ENCODE assay signal across 19 cellular contexts in the genomic region with DNA sequence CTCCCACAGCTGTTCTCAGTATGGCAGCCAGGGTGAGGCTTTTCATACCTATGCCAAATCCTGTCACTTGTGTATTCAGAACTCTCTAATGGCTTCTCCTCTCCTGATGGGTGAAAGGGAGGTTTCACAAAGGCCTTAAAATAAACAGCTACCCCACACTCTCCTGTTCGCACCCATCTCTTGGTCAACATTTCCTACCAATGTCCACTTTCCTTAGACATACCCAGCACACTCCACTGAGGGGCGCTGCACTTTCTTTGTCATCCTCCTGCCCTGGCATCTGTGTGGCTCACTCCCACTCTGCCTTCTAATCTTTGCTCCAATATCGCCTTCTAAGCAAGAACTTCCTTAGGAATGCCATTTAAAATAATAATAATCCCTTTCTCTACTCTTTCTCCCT.
DNase-seq lines count a peak whose midpoint lies in the region; ATAC-seq and TF ChIP-seq lines count a peak whose summit lies in the region.
"Had no signal": no experiment of that assay in that cellular context is flagged by ENCODE, and none has a peak within 500 bp of the region (broad histone marks: within the 10 kb centered on the region; RNA-seq: fewer than 3 reads in every experiment).

No MANE protein-coding gene starts in this region.

- no peak overlapping the region for H3K4ac ChIP-seq in mesendoderm (ENCODE audit: low read depth, low read length)

- H2AK5ac ChIP-seq in mesendoderm (ENCODE audit: low read length), result no peak overlapping the region

- H3K56ac ChIP-seq in mesendoderm (ENCODE audit: low read length), result no peak overlapping the region

- intact Hi-C loops in CD4-positive, alpha-beta memory T cell (cut with micrococcal nuclease), result loop anchor here (10.0 kb wide), 1 partner anchor 939 kb away; no protein-coding TSS in a partner anchor
- intact Hi-C loops in activated T-helper 1 cell treated with anti-CD3 and anti-CD28 coated beads, Interleukin-12 subunit alpha, Interleukin-12 subunit beta, Interleukin-2, Interleukin-4 antibody, amounts not matched to agents 30 ng/mL and 10 ng/mL and 1 ng/mL, durations not matched to agents 14 hours and 24 hours and 36 hours (cut with micrococcal nuclease), result no loop called here
- intact Hi-C loops in gastrocnemius medialis (cut with DNase I; ENCODE audit: low total_unique reads), result no loop called here

- no CpG with 5 or more reads among the region's 3 CpGs for WGBS in mesendoderm (ENCODE audit: extremely low coverage, insufficient coverage, low lambda C conversion rate)

- H3K9me3 Mint-ChIP-seq in CD4-positive, alpha-beta memory T cell, result no peaks in the 10 kb centered on the region
- no peaks in the 10 kb centered on the region; the same call in 2 of the 3 replicates for H3K9me3 Mint-ChIP-seq in GM23338
- no peaks in the 10 kb centered on the region for H3K9me3 Mint-ChIP-seq in activated T-helper 1 cell treated with anti-CD3 and anti-CD28 coated beads, Interleukin-12 subunit alpha, Interleukin-12 subunit beta, Interleukin-2, Interleukin-4 antibody, amounts not matched to agents 30 ng/mL and 10 ng/mL and 1 ng/mL, durations not matched to agents 14 hours and 24 hours and 36 hours

- H3K27me3 ChIP-seq in CD4-positive, alpha-beta memory T cell (ENCODE audit: insufficient read depth, low read length), result no peaks in the 10 kb centered on the region
- H3K27me3 ChIP-seq in GM23338 (ENCODE audit: insufficient read depth) (no peaks in the 10 kb centered on the region), WERI-Rb-1 (ENCODE audit: insufficient read depth, low read depth, severe bottlenecking) (no peaks in the 10 kb centered on the region), mesendoderm (ENCODE audit: insufficient read depth, low read length, poor library complexity) (no peaks in the 10 kb centered on the region), gastrocnemius medialis (no peaks in the 10 kb centered on the region)

- ATAC-seq in GM23338 (peak; percentile 46), T-helper 17 cell (no peak), gastrocnemius medialis (no peak)

- H3K4me2 ChIP-seq in GM23338, result no peak overlapping the region
- no peak overlapping the region for H3K4me2 ChIP-seq in mesendoderm (ENCODE audit: low read length)

- CTCF ChIA-PET in CD4-positive, alpha-beta memory T cell (lab: Charles Lee; ENCODE audit: partially characterized antibody), result no interaction called here

- no peak for DNase-seq in CD4-positive, alpha-beta memory T cell
- DNase-seq in GM23338 (ENCODE audit: low spot score), result peak; percentile 64
- DNase-seq in WERI-Rb-1, result no peak
- DNase-seq in mesendoderm, result peak; percentile 60
- DNase-seq in activated T-helper 1 cell treated with anti-CD3 and anti-CD28 coated beads, Interleukin-12 subunit alpha, Interleukin-12 subunit beta, Interleukin-2, Interleukin-4 antibody, amounts not matched to agents 30 ng/mL and 10 ng/mL and 1 ng/mL, durations not matched to agents 14 hours and 24 hours and 36 hours (ENCODE audit: low spot score), result no peak
- DNase-seq in T-helper 17 cell, result no peak
- no peak for DNase-seq in gastrocnemius medialis
- DNase-seq: activated CD8-positive, alpha-beta memory T cell treated with anti-CD3 and anti-CD28 coated beads, Interleukin-2, amount 50 U/mL, for 4 hours; activated gamma-delta T cell treated with Interleukin-2 at 50 U/mL for 16 hours; AML-193; cortex of kidney; DMS153; NCI-H1930; NCI-H524; stimulated activated CD4-positive, alpha-beta T cell treated with anti-CD3 and anti-CD28 coated beads, Interleukin-4, amount 100 ng/mL, for 4 hours; stimulated activated CD8-positive, alpha-beta memory T cell treated with anti-CD3 and anti-CD28 coated beads, Interleukin-4, amount 100 ng/mL, for 48 hours; T-helper 9 cell had no signal

- H3K23ac ChIP-seq in mesendoderm (ENCODE audit: low read length), result no peak overlapping the region

- no peaks in the 10 kb centered on the region for H4K20me1 ChIP-seq in GM23338 (replicated peaks; ENCODE audit: insufficient read depth)

- no peak overlapping the region for H4K5ac ChIP-seq in mesendoderm (ENCODE audit: low read length)

- no peaks in the 10 kb centered on the region for H3F3A ChIP-seq in GM23338 (replicated peaks; ENCODE audit: low read depth)

- H2AFZ ChIP-seq in GM23338, result no peak overlapping the region

- H3K27ac ChIP-seq in CD4-positive, alpha-beta memory T cell (ENCODE audit: low read depth, low read length), result no peak overlapping the region
- H3K27ac ChIP-seq in GM23338 (ENCODE audit: low read depth), result no peak overlapping the region
- H3K27ac ChIP-seq in WERI-Rb-1, result no peak overlapping the region
- no peak overlapping the region for H3K27ac ChIP-seq in mesendoderm (ENCODE audit: low read depth, low read length)
- no peak overlapping the region for H3K27ac ChIP-seq in gastrocnemius medialis
- H3K27ac ChIP-seq: epithelial cell of prostate, SK-N-MC had no signal

- in situ Hi-C loops in gastrocnemius medialis (cut with MboI; ENCODE audit: low sequenced_read_pairs in 4 of 4), result no loop called here

- H3K36me3 Mint-ChIP-seq in CD4-positive, alpha-beta memory T cell, result peaks cover 17 to 20% of the 10 kb centered on the region in 2 donors
- H3K36me3 Mint-ChIP-seq in GM23338 (ENCODE audit: low read depth) (peaks cover 16% of the 10 kb centered on the region), T-helper 17 cell (ENCODE audit: low read depth) (peaks cover 11% of the 10 kb centered on the region)
- H3K36me3 Mint-ChIP-seq in activated T-helper 1 cell treated with anti-CD3 and anti-CD28 coated beads, Interleukin-12 subunit alpha, Interleukin-12 subunit beta, Interleukin-2, Interleukin-4 antibody, amounts not matched to agents 30 ng/mL and 10 ng/mL and 1 ng/mL, durations not matched to agents 14 hours and 24 hours and 36 hours (ENCODE audit: low read depth), result peaks cover 17% of the 10 kb centered on the region

- H3K27ac Mint-ChIP-seq in CD4-positive, alpha-beta memory T cell, result peak overlapping the region in 4 of 7 donors; percentile 43 to 65 (median 56)
- peak overlapping the region; percentile 79 for H3K27ac Mint-ChIP-seq in GM23338
- no peak overlapping the region for H3K27ac Mint-ChIP-seq in activated T-helper 1 cell treated with anti-CD3 and anti-CD28 coated beads, Interleukin-12 subunit alpha, Interleukin-12 subunit beta, Interleukin-2, Interleukin-4 antibody, amounts not matched to agents 30 ng/mL and 10 ng/mL and 1 ng/mL, durations not matched to agents 14 hours and 24 hours and 36 hours
- no peak overlapping the region for H3K27ac Mint-ChIP-seq in T-helper 17 cell

- no peak overlapping the region for H2BK15ac ChIP-seq in mesendoderm (replicated peaks; ENCODE audit: low read depth)

- H4K8ac ChIP-seq in mesendoderm (ENCODE audit: low read depth, low read length), result no peak overlapping the region

- no peak overlapping the region for H3K4me3 ChIP-seq in CD4-positive, alpha-beta memory T cell (ENCODE audit: low read length in 2 of 2)
- H3K4me3 ChIP-seq in GM23338 (no peak overlapping the region), WERI-Rb-1 (ENCODE audit: low read depth, low read length) (no peak overlapping the region), mesendoderm (ENCODE audit: low read length) (no peak overlapping the region), gastrocnemius medialis (no peak overlapping the region)
- H3K4me3 ChIP-seq: SK-N-MC had no signal

- H3K4me1 Mint-ChIP-seq in CD4-positive, alpha-beta memory T cell, result peaks cover 27 to 38% (median 30%) of the 10 kb centered on the region in 4 donors
- peaks cover 49% of the 10 kb centered on the region for H3K4me1 Mint-ChIP-seq in GM23338
- H3K4me1 Mint-ChIP-seq in activated T-helper 1 cell treated with anti-CD3 and anti-CD28 coated beads, Interleukin-12 subunit alpha, Interleukin-12 subunit beta, Interleukin-2, Interleukin-4 antibody, amounts not matched to agents 30 ng/mL and 10 ng/mL and 1 ng/mL, durations not matched to agents 14 hours and 24 hours and 36 hours (ENCODE audit: low read depth), result peaks cover 30% of the 10 kb centered on the region
- peaks cover 33% of the 10 kb centered on the region for H3K4me1 Mint-ChIP-seq in T-helper 17 cell

- H3K9me2 ChIP-seq in GM23338 (ENCODE audit: insufficient read depth), result no peaks in the 10 kb centered on the region

- no peaks in the 10 kb centered on the region for H3K36me3 ChIP-seq in CD4-positive, alpha-beta memory T cell (ENCODE audit: insufficient read depth, low read length)
- H3K36me3 ChIP-seq in GM23338 (ENCODE audit: insufficient read depth) (no peaks in the 10 kb centered on the region), WERI-Rb-1 (no peaks in the 10 kb centered on the region), mesendoderm (ENCODE audit: control insufficient read depth, insufficient read depth, low read length) (no peaks in the 10 kb centered on the region), gastrocnemius medialis (peaks cover 0 to 8% of the 10 kb centered on the region in 2 donors)

- POLR2A ChIA-PET in CD4-positive, alpha-beta memory T cell (lab: Charles Lee; ENCODE audit: partially characterized antibody), result interaction anchor here (6.5 kb wide), 1 partner anchor 14 kb away, joined by 51 read pairs; no protein-coding TSS in a partner anchor

- H3K79me2 ChIP-seq in GM23338 (replicated peaks; ENCODE audit: insufficient read depth) (no peaks in the 10 kb centered on the region), mesendoderm (ENCODE audit: control insufficient read depth, insufficient read depth, low read length) (no peaks in the 10 kb centered on the region)

- H3K9ac ChIP-seq in mesendoderm (ENCODE audit: low read length), result no peak overlapping the region

- TF ChIP-seq CTCF in GM23338 (conservative IDR thresholded peaks at IDR 0.05; ENCODE audit: low read depth in 2 of 2) (peak; percentile 69 to 72), WERI-Rb-1 (IDR thresholded peaks at IDR 0.05; ENCODE audit: low read depth, low read length) (peak; percentile 60), gastrocnemius medialis (IDR thresholded peaks at IDR 0.05 in 4 of 5, conservative IDR thresholded peaks at IDR 0.05 in 1 of 5) (no peak)

- no peak overlapping the region for H2BK5ac ChIP-seq in mesendoderm (ENCODE audit: low read length)

- no peak overlapping the region for H3K4me3 Mint-ChIP-seq in CD4-positive, alpha-beta memory T cell
- H3K4me3 Mint-ChIP-seq in GM23338 (peak overlapping the region; percentile 7; the same call in 1 of the 3 replicates), T-helper 17 cell (no peak overlapping the region)
- no peak overlapping the region for H3K4me3 Mint-ChIP-seq in activated T-helper 1 cell treated with anti-CD3 and anti-CD28 coated beads, Interleukin-12 subunit alpha, Interleukin-12 subunit beta, Interleukin-2, Interleukin-4 antibody, amounts not matched to agents 30 ng/mL and 10 ng/mL and 1 ng/mL, durations not matched to agents 14 hours and 24 hours and 36 hours

- no peaks in the 10 kb centered on the region for H3K79me1 ChIP-seq in mesendoderm (ENCODE audit: low read length)

- no peak overlapping the region for H3K18ac ChIP-seq in mesendoderm (ENCODE audit: low read length)

- H3K4me1 ChIP-seq in CD4-positive, alpha-beta memory T cell (ENCODE audit: insufficient read depth, low read length), result peaks cover 23% of the 10 kb centered on the region
- H3K4me1 ChIP-seq in GM23338 (ENCODE audit: insufficient read depth), result peaks cover 38% of the 10 kb centered on the region
- peaks cover 3% of the 10 kb centered on the region for H3K4me1 ChIP-seq in mesendoderm (ENCODE audit: control insufficient read depth, low read depth, low read length)
- no peaks in the 10 kb centered on the region for H3K4me1 ChIP-seq in gastrocnemius medialis

- TF ChIP-seq POLR2A in gastrocnemius medialis (IDR thresholded peaks at IDR 0.05), result no peak

- no peaks in the 10 kb centered on the region for H3K9me3 ChIP-seq in CD4-positive, alpha-beta memory T cell (ENCODE audit: control insufficient read depth in 1 of 2, low read length in 2 of 2)
- H3K9me3 ChIP-seq in WERI-Rb-1 (ENCODE audit: severe bottlenecking), result no peaks in the 10 kb centered on the region
- no peaks in the 10 kb centered on the region for H3K9me3 ChIP-seq in T-helper 17 cell (ENCODE audit: control insufficient read depth, low read length, poor library complexity, severe bottlenecking)
- no peaks in the 10 kb centered on the region for H3K9me3 ChIP-seq in gastrocnemius medialis

- no peak overlapping the region for H2BK120ac ChIP-seq in mesendoderm (ENCODE audit: low read depth, low read length)

- H3K27me3 Mint-ChIP-seq in CD4-positive, alpha-beta memory T cell, result no peaks in the 10 kb centered on the region
- H3K27me3 Mint-ChIP-seq in GM23338 (ENCODE audit: insufficient read depth, low read depth, poor library complexity) (peaks cover 1% of the 10 kb centered on the region), T-helper 17 cell (no peaks in the 10 kb centered on the region)
- peaks cover 2% of the 10 kb centered on the region for H3K27me3 Mint-ChIP-seq in activated T-helper 1 cell treated with anti-CD3 and anti-CD28 coated beads, Interleukin-12 subunit alpha, Interleukin-12 subunit beta, Interleukin-2, Interleukin-4 antibody, amounts not matched to agents 30 ng/mL and 10 ng/mL and 1 ng/mL, durations not matched to agents 14 hours and 24 hours and 36 hours (ENCODE audit: insufficient read depth)

Comparison
In these comparisons a context has a peak if more than half of its experiments do, and no peak if none do; other contexts are left out.
1. DNase-seq: peak in GM23338 (single experiment) and mesendoderm (single experiment); none in CD4-positive, alpha-beta memory T cell (0 of 5), WERI-Rb-1 (single experiment), activated T-helper 1 cell treated with anti-CD3 and anti-CD28 coated beads, Interleukin-12 subunit alpha, Interleukin-12 subunit beta, Interleukin-2, Interleukin-4 antibody, amounts not matched to agents 30 ng/mL and 10 ng/mL and 1 ng/mL, durations not matched to agents 14 hours and 24 hours and 36 hours (single experiment), T-helper 17 cell (0 of 3) and gastrocnemius medialis (0 of 2).
2. H3K27ac Mint-ChIP-seq: peak in CD4-positive, alpha-beta memory T cell (4 of 7) and GM23338 (single experiment); none in activated T-helper 1 cell treated with anti-CD3 and anti-CD28 coated beads, Interleukin-12 subunit alpha, Interleukin-12 subunit beta, Interleukin-2, Interleukin-4 antibody, amounts not matched to agents 30 ng/mL and 10 ng/mL and 1 ng/mL, durations not matched to agents 14 hours and 24 hours and 36 hours (single experiment) and T-helper 17 cell (single experiment).
3. CTCF ChIP-seq: peak in GM23338 (2 of 2) and WERI-Rb-1 (single experiment); none in gastrocnemius medialis (0 of 5).